9 cellular contexts compared by ENCODE assay signal in the genomic region with DNA sequence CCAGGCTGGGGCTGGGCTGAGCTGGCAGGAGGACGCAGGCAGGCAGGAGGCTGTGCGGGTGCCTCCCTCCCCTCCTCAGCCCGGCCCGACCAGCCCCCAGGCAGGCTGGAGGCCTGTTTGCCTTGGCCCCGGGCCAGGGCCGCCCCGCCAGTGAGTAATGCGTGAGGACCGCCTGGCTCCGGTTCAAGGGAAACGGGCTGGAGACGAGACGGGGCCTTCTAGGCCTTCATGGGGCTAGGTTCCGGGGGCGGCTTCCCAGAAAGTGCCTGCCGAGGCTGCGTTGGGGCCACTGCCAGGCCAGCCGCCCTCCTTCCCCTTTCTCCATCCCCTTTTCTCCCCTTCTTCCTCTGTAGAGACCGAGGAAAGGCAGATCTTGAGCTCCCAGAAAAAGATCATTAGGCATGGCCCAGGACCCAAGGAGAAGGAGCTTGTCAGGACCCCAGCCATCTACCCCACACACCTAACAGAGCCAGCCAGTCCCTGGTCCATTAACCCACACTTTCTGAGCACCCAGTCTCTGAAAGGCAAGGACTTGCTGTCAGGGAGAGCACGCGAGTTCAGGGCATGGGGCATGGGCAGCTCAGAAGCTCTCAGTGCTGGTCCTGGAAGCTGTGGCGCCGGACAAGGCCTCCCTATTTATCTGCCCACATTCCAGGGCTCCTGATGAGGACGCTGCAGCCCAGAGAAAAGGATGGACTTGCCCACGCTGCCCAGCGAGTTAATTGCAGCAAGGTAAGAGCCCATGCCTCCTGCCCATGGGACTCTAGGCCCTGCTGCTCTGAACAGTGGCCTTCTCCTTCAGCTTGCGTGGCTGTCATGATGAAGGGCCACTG. TPM values are rescaled to one million over a fixed set of nuclear protein-coding genes. Genes with fewer than 3 reads are reported as not detected.
DNase-seq lines count a peak whose midpoint lies in the region; ATAC-seq lines count a peak whose summit lies in the region.
"Had no signal": no experiment of that assay in that cellular context is flagged by ENCODE, and none has a peak within 500 bp of the region (broad histone marks: within the 10 kb centered on the region; RNA-seq: fewer than 3 reads in every experiment).

No MANE protein-coding gene starts in this region.

- H3K27me3 ChIP-seq in SJSA1 (replicated peaks), result no peaks in the 10 kb centered on the region

- 0 out of 2 replicates have a peak, but pooled peaks cover 4% of the 10 kb centered on the region for H3K9me3 ChIP-seq in SJSA1 (replicated peaks)

- H3K27ac ChIP-seq in SJSA1, result peak overlapping the region; percentile 90

- peaks cover 57% of the 10 kb centered on the region for H3K4me1 ChIP-seq in SJSA1 (replicated peaks)

- H3K9me3 Mint-ChIP-seq in activated T-cell treated with anti-CD3 and anti-CD28 coated beads, Interleukin-2, amount 50 U/mL, for 4 hours, result peaks cover 18% of the 10 kb centered on the region
- peaks cover 4% of the 10 kb centered on the region for H3K9me3 Mint-ChIP-seq in activated CD8-positive, alpha-beta memory T cell treated with anti-CD3 and anti-CD28 coated beads, Interleukin-2, amount 10 ng/mL, durations not matched to agents 7 days and 5 days (ENCODE audit: low read depth)
- peaks cover 4 to 24% (median 7%) of the 10 kb centered on the region in 3 donors for H3K9me3 Mint-ChIP-seq in T-cell

- CTCF ChIA-PET in activated CD8-positive, alpha-beta memory T cell treated with anti-CD3 and anti-CD28 coated beads, Interleukin-2, amount 10 ng/mL, durations not matched to agents 7 days and 5 days (lab: Charles Lee), result no interaction called here
- CTCF ChIA-PET in T-cell (lab: Charles Lee), result no interaction called here

- intact Hi-C loops in posterior cingulate gyrus (cut with DNase I), result no loop called here

- peak; percentile 16 for DNase-seq in activated T-cell treated with anti-CD3 and anti-CD28 coated beads, Interleukin-2, amount 50 U/mL, for 1 hour
- no peak for DNase-seq in activated T-cell treated with anti-CD3 and anti-CD28 coated beads, Interleukin-2, amount 50 U/mL, for 4 hours
- peak; percentile 97 for DNase-seq in SJSA1 (ENCODE audit: low read depth in 1 of 2, low spot score in 2 of 2)
- peak; percentile 52 for DNase-seq in globus pallidus (ENCODE audit: low spot score)
- peak in 8 of 10 donors; percentile 33 to 94 (median 62) for DNase-seq in posterior cingulate gyrus
- no peak for DNase-seq in activated CD8-positive, alpha-beta memory T cell treated with anti-CD3 and anti-CD28 coated beads, Interleukin-2, amount 10 ng/mL, durations not matched to agents 7 days and 5 days
- no peak for DNase-seq in T-cell

- no peaks in the 10 kb centered on the region for H3K27me3 Mint-ChIP-seq in activated T-cell treated with anti-CD3 and anti-CD28 coated beads, Interleukin-2, amount 50 U/mL, for 4 hours (ENCODE audit: low read depth)
- peaks cover 4% of the 10 kb centered on the region for H3K27me3 Mint-ChIP-seq in activated CD8-positive, alpha-beta memory T cell treated with anti-CD3 and anti-CD28 coated beads, Interleukin-2, amount 10 ng/mL, durations not matched to agents 7 days and 5 days
- no peaks in the 10 kb centered on the region for H3K27me3 Mint-ChIP-seq in T-cell

- POLR2A ChIA-PET in T-cell (lab: Charles Lee), result interaction anchor here in 1 of 2 donors (0.5 kb wide), 1 partner anchor 53 kb away, joined by 6 read pairs; no protein-coding TSS in a partner anchor

- H3K4me3 ChIP-seq in SJSA1, result no peak overlapping the region

- H3K27ac Mint-ChIP-seq in activated CD8-positive, alpha-beta memory T cell treated with anti-CD3 and anti-CD28 coated beads, Interleukin-2, amount 10 ng/mL, durations not matched to agents 7 days and 5 days, result no peak overlapping the region
- H3K27ac Mint-ChIP-seq in T-cell, result no peak overlapping the region
- H3K27ac Mint-ChIP-seq: T-helper 1 cell treated with Interleukin-12 subunit alpha and Interleukin-12 subunit beta and Interleukin-4 antibody, amounts not matched to agents 30 μg/mL and 1 μg/mL, for 36 hours had no signal

- no peaks in the 10 kb centered on the region for H3K36me3 ChIP-seq in SJSA1

- no peak for ATAC-seq in activated T-cell treated with anti-CD3 and anti-CD28 coated beads, Interleukin-2, amount 50 U/mL, for 4 hours
- ATAC-seq in activated CD8-positive, alpha-beta memory T cell treated with anti-CD3 and anti-CD28 coated beads, Interleukin-2, amount 10 ng/mL, durations not matched to agents 7 days and 5 days, result no peak
- ATAC-seq in T-cell (replicated peaks in 1 of 4), result no peak
- ATAC-seq in GM19467 (IDR thresholded peaks at IDR 0.05; ENCODE audit: unreplicated experiment), result no peak

- peaks cover 7% of the 10 kb centered on the region for H3K4me1 Mint-ChIP-seq in activated T-cell treated with anti-CD3 and anti-CD28 coated beads, Interleukin-2, amount 50 U/mL, for 4 hours (ENCODE audit: low read depth)
- peaks cover 9% of the 10 kb centered on the region for H3K4me1 Mint-ChIP-seq in activated CD8-positive, alpha-beta memory T cell treated with anti-CD3 and anti-CD28 coated beads, Interleukin-2, amount 10 ng/mL, durations not matched to agents 7 days and 5 days
- peaks cover 7 to 13% (median 12%) of the 10 kb centered on the region in 3 donors for H3K4me1 Mint-ChIP-seq in T-cell

- H3K36me3 Mint-ChIP-seq in activated T-cell treated with anti-CD3 and anti-CD28 coated beads, Interleukin-2, amount 50 U/mL, for 4 hours (ENCODE audit: insufficient read depth), result peaks cover 4% of the 10 kb centered on the region
- H3K36me3 Mint-ChIP-seq in activated CD8-positive, alpha-beta memory T cell treated with anti-CD3 and anti-CD28 coated beads, Interleukin-2, amount 10 ng/mL, durations not matched to agents 7 days and 5 days, result peaks cover 9% of the 10 kb centered on the region
- peaks cover 7% of the 10 kb centered on the region for H3K36me3 Mint-ChIP-seq in T-cell

- no peak overlapping the region for H3K4me3 Mint-ChIP-seq in activated T-cell treated with anti-CD3 and anti-CD28 coated beads, Interleukin-2, amount 50 U/mL, for 4 hours
- no peak overlapping the region for H3K4me3 Mint-ChIP-seq in activated CD8-positive, alpha-beta memory T cell treated with anti-CD3 and anti-CD28 coated beads, Interleukin-2, amount 10 ng/mL, durations not matched to agents 7 days and 5 days
- no peak overlapping the region for H3K4me3 Mint-ChIP-seq in T-cell
- H3K4me3 Mint-ChIP-seq: T-helper 1 cell treated with Interleukin-12 subunit alpha and Interleukin-12 subunit beta and Interleukin-4 antibody, amounts not matched to agents 30 μg/mL and 1 μg/mL, for 36 hours had no signal

RNA-seq across cellular contexts. Expression of a gene that starts 48.5 kb away (rescaled TPM):
- 10 to 100 TPM in 1 of 3 donors, 1 to 10 TPM in 2; 8.0 to 13.6 (median 9.6) TPM for total RNA-seq in activated T-cell treated with anti-CD3 and anti-CD28 coated beads, Interleukin-2, amount 50 U/mL, for 4 hours
- total RNA-seq in SJSA1 (2014; rRNA removed; shearing (Covaris generic)), result 52.2 and 64.5 TPM in 2 replicates
- 10 to 100 TPM; 18.5 to 29.3 TPM for total RNA-seq in activated CD8-positive, alpha-beta memory T cell treated with anti-CD3 and anti-CD28 coated beads, Interleukin-2, amount 10 ng/mL, durations not matched to agents 7 days and 5 days
- 100 to 1,000 TPM in 1 of 5 donors, 10 to 100 TPM in 4; 28.5 to 138 (median 57.7) TPM for total RNA-seq in T-cell

Comparison
In these comparisons a context has a peak if more than half of its experiments do, and no peak if none do; other contexts are left out.
1. DNase-seq: peak in activated T-cell treated with anti-CD3 and anti-CD28 coated beads, Interleukin-2, amount 50 U/mL, for 1 hour (single experiment), SJSA1 (2 of 2), globus pallidus (single experiment) and posterior cingulate gyrus (8 of 10); none in activated T-cell treated with anti-CD3 and anti-CD28 coated beads, Interleukin-2, amount 50 U/mL, for 4 hours (single experiment), activated CD8-positive, alpha-beta memory T cell treated with anti-CD3 and anti-CD28 coated beads, Interleukin-2, amount 10 ng/mL, durations not matched to agents 7 days and 5 days (single experiment) and T-cell (0 of 34).